In genomic region chr5:34898258-34898895, GRCh38 we compare ENCODE assay signal across 8 cellular contexts. TPM values are rescaled to one million over a fixed set of nuclear protein-coding genes. Genes with fewer than 3 reads are reported as not detected.
A peak's percentile ranks its signal among the peaks of the same experiment; 100 is the strongest.
DNase-seq lines count a peak whose midpoint lies in the region; ATAC-seq and TF ChIP-seq lines count a peak whose summit lies in the region.

No MANE protein-coding gene starts in this region.

- H3K9me2 ChIP-seq in DOHH2 (replicated peaks; ENCODE audit: control insufficient read depth, low read length), result no peaks in the 10 kb centered on the region

- ATAC-seq in GM21825 (IDR thresholded peaks at IDR 0.05; ENCODE audit: unreplicated experiment) (peak; percentile 74), Panc1 (peak; percentile 94)

- TF ChIP-seq CTCF in DOHH2 (IDR thresholded peaks at IDR 0.05; ENCODE audit: low read depth, low read length, poor library complexity, severe bottlenecking), result peak; percentile 83
- TF ChIP-seq CTCF in LNCAP (IDR thresholded peaks at IDR 0.05), result peak; percentile 89
- peak; percentile 87 for TF ChIP-seq CTCF in Panc1 (IDR thresholded peaks at IDR 0.05)
- peak; percentile 94 for TF ChIP-seq CTCF in fibroblast of the aortic adventitia (IDR thresholded peaks at IDR 0.05; ENCODE audit: insufficient read depth, low read length)
- TF ChIP-seq CTCF in tibial artery (IDR thresholded peaks at IDR 0.05), result peak; percentile 86 to 87

- H3K27me3 ChIP-seq in DOHH2 (ENCODE audit: control insufficient read depth, low read length), result no peaks in the 10 kb centered on the region
- no peaks in the 10 kb centered on the region for H3K27me3 ChIP-seq in Panc1 (ENCODE audit: control insufficient read depth, insufficient read depth, low read length)
- no peaks in the 10 kb centered on the region for H3K27me3 ChIP-seq in tibial artery

- CTCF ChIA-PET in Panc1 (lab: Charles Lee), result interaction anchor here (0.8 kb wide), 1 partner anchor 375 kb away, joined by 3 read pairs; no protein-coding TSS in a partner anchor

- H3K4me1 ChIP-seq in DOHH2 (ENCODE audit: control insufficient read depth, low read length), result no peaks in the 10 kb centered on the region
- H3K4me1 ChIP-seq in Panc1 (ENCODE audit: control insufficient read depth, insufficient read depth, low read length), result no peaks in the 10 kb centered on the region
- no peaks in the 10 kb centered on the region for H3K4me1 ChIP-seq in tibial artery

- peaks cover 5% of the 10 kb centered on the region; the same call in 1 of the 2 replicates for H3K36me3 ChIP-seq in DOHH2 (ENCODE audit: control insufficient read depth, low read length)
- no peaks in the 10 kb centered on the region for H3K36me3 ChIP-seq in Panc1 (ENCODE audit: control insufficient read depth, insufficient read depth, low read length)
- H3K36me3 ChIP-seq in tibial artery, result peaks cover 0 to 6% (median 0%) of the 10 kb centered on the region in 3 donors

- H4K20me1 ChIP-seq in DOHH2 (ENCODE audit: control insufficient read depth, insufficient read depth, low read depth, low read length), result no peaks in the 10 kb centered on the region

- peak; percentile 55 for DNase-seq in Panc1 (ENCODE audit: low read depth, low spot score)
- peak; percentile 41 for DNase-seq in activated T-helper 1 cell treated with Interleukin-2 at 50 U/mL for 16 hours (ENCODE audit: low read depth)
- peak; percentile 83 for DNase-seq in fibroblast of the aortic adventitia (ENCODE audit: low read depth)
- DNase-seq in nucleus accumbens (lab: John Stamatoyannopoulos, UW), result peak in 50 of 56 donors; percentile 1 to 84 (median 42)
- DNase-seq in tibial artery, result peak; percentile 45 to 73

- peaks cover 15% of the 10 kb centered on the region; the same call in 1 of the 2 replicates for H3F3A ChIP-seq in DOHH2 (ENCODE audit: control insufficient read depth, insufficient read depth)

- no peaks in the 10 kb centered on the region for H3K79me2 ChIP-seq in DOHH2 (ENCODE audit: control insufficient read depth, low read length)

- H3K27ac ChIP-seq in DOHH2 (ENCODE audit: low read depth, low read length) (no peak overlapping the region), Panc1 (ENCODE audit: low read length) (no peak overlapping the region), tibial artery (no peak overlapping the region)

- no peaks in the 10 kb centered on the region for H3K9me3 ChIP-seq in DOHH2 (ENCODE audit: control insufficient read depth, insufficient read depth, low read length)
- H3K9me3 ChIP-seq in Panc1 (ENCODE audit: control insufficient read depth, insufficient read depth, low read depth, low read length), result no peaks in the 10 kb centered on the region
- H3K9me3 ChIP-seq in tibial artery, result no peaks in the 10 kb centered on the region

- no TSS peak for BruUV-seq in Panc1 (replicated peaks; lab: Mats Ljungman, UMichigan)

- intact Hi-C loops in Panc1 (cut with micrococcal nuclease; ENCODE audit: unreplicated experiment) (loop anchor here (1.0 to 10.0 kb wide), 3 partner anchors 244 to 412 kb away; partner anchors contain the start of gene RAI14), tibial artery (cut with DNase I; ENCODE audit: low total_unique reads) (loop anchor here (2.0 to 5.0 kb wide), 3 partner anchors 246 to 416 kb away; no protein-coding TSS in a partner anchor)

- no peak overlapping the region for H3K4me3 ChIP-seq in DOHH2 (ENCODE audit: low read length)
- no peak overlapping the region for H3K4me3 ChIP-seq in Panc1 (ENCODE audit: low read depth in 2 of 2, low read length in 2 of 2)
- H3K4me3 ChIP-seq in fibroblast of the aortic adventitia (ENCODE audit: low read depth, low read length), result no peak overlapping the region
- H3K4me3 ChIP-seq in tibial artery, result no peak overlapping the region

- in situ Hi-C loops in Panc1 (cut with HindIII; ENCODE audit: low pct_unique_long_range_greater_than_20kb, low sequenced_read_pairs), result no loop called here

- POLR2A ChIA-PET in Panc1 (lab: Charles Lee), result no interaction called here

- H3K4me2 ChIP-seq in DOHH2 (ENCODE audit: low read length), result no peak overlapping the region

RNA-seq across cellular contexts. Expression of gene RAD1, which starts 16.9 kb away (rescaled TPM):
- 31.8 TPM for total RNA-seq in Panc1 (2021; ENCODE audit: unreplicated experiment)
- polyA plus RNA-seq in Panc1 (2012; ENCODE audit: insufficient read length), result 20.8 TPM
- total RNA-seq in fibroblast of the aortic adventitia (ENCODE audit: low replicate concordance), result 14.7 and 38.6 TPM in 2 replicates

RNA-seq across cellular contexts. Expression of gene BRIX1, which starts 17.1 kb away (rescaled TPM):
- total RNA-seq in Panc1 (2021; ENCODE audit: unreplicated experiment) (46.6 TPM), fibroblast of the aortic adventitia (ENCODE audit: low replicate concordance) (31.3 and 41.9 TPM in 2 replicates)
- polyA plus RNA-seq in Panc1 (2012; ENCODE audit: insufficient read length), result 31.4 TPM

RNA-seq across cellular contexts. Expression of gene DNAJC21, which starts 31.0 kb away (rescaled TPM):
- total RNA-seq in Panc1 (2021; ENCODE audit: unreplicated experiment) (54.5 TPM), fibroblast of the aortic adventitia (ENCODE audit: low replicate concordance) (32.6 and 68.9 TPM in 2 replicates)
- polyA plus RNA-seq in Panc1 (2012; ENCODE audit: insufficient read length), result 40.6 TPM

RNA-seq across cellular contexts. Expression of gene TTC23L, which starts 59.4 kb away (rescaled TPM):
- not detected for total RNA-seq in Panc1 (2021; ENCODE audit: unreplicated experiment)
- polyA plus RNA-seq in Panc1 (2012; ENCODE audit: insufficient read length), result not detected
- 0.36 TPM in 1 of 2 replicates, not detected in the other for total RNA-seq in fibroblast of the aortic adventitia (ENCODE audit: low replicate concordance)
